ENCODE assay signal across 1 cellular context in the genomic region with DNA sequence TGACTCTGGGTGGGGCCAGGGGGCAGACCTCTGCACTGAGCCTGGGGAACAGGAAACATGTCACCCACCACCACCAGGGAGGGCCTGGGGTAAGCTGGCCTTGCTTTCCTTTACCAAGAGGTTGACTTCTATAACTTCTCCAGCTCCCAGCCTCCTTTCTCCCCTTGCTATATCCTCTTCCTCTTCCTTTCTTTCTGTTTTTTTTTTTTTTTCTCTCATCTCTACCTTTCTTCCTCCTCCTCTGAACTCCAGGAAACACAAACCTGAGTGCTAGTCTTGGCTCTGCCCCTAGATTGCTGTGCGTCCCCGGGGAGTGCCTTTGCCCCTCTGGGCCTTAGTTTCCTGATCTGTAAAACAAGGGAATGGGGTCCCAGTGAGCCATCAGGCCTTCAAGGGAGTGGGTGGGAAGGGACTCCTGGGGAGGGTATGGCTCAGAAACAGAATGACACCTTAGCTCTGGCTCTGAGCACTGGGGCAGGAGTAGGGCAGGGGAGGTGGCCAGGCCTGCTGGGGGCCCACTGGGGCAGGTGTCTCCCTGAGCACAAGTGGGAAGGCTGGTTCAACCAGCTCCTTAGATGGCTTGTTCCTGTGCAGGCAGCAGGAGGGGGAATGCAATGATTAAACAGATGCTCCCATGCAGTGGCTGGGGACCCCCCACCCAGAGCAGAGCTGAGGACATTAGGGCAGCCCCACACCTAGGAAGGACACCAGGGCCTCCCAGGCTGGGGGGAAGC.
TF ChIP-seq lines count a peak whose summit lies in the region.

No MANE protein-coding gene starts in this region.

TF ChIP-seq in A549, 52 proteins besides CTCF, POLR2A, EP300 and RAD21 (continued from another document):
- TF ChIP-seq PBX3 (IDR thresholded peaks at IDR 0.05) (no peak), FOXS1 (CRISPR knock-in tag; IDR thresholded peaks at IDR 0.05) (no peak), ZFP36 (IDR thresholded peaks at IDR 0.05; ENCODE audit: borderline replicate concordance, partially characterized antibody) (no peak), NFE2L2 (conservative IDR thresholded peaks at IDR 0.05; ENCODE audit: low read length) (no peak), CBX2 (IDR thresholded peaks at IDR 0.05; ENCODE audit: borderline replicate concordance, low read depth) (no peak)
- TF ChIP-seq, protein P1, sequence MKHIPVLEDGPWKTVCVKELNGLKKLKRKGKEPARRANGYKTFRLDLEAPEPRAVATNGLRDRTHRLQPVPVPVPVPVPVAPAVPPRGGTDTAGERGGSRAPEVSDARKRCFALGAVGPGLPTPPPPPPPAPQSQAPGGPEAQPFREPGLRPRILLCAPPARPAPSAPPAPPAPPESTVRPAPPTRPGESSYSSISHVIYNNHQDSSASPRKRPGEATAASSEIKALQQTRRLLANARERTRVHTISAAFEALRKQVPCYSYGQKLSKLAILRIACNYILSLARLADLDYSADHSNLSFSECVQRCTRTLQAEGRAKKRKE (CRISPR knock-in tag; IDR thresholded peaks at IDR 0.05; ENCODE audit: low read depth) = no peak
